19 cellular contexts compared by ENCODE assay signal in genomic region chr18:59606193-59607175, GRCh38.
DNase-seq lines count a peak whose midpoint lies in the region; ATAC-seq and TF ChIP-seq lines count a peak whose summit lies in the region.
"Had no signal": no experiment of that assay in that cellular context is flagged by ENCODE, and none has a peak within 500 bp of the region (broad histone marks: within the 10 kb centered on the region; RNA-seq: fewer than 3 reads in every experiment).

No MANE protein-coding gene starts in this region.

- H3K4me1 Mint-ChIP-seq in osteocyte (ENCODE audit: unreplicated experiment): peaks cover 58% of the 10 kb centered on the region

- peaks cover 8% of the 10 kb centered on the region for H3K9me3 Mint-ChIP-seq in osteocyte (ENCODE audit: unreplicated experiment)

- H3K27me3 Mint-ChIP-seq in osteocyte (ENCODE audit: unreplicated experiment): no peaks in the 10 kb centered on the region

- no peaks in the 10 kb centered on the region for H3K27me3 ChIP-seq in SJSA1 (replicated peaks)
- no peaks in the 10 kb centered on the region for H3K27me3 ChIP-seq in foreskin keratinocyte
- H3K27me3 ChIP-seq: BLaER1 had no signal

- H3K36me3 Mint-ChIP-seq in osteocyte (ENCODE audit: unreplicated experiment): no peaks in the 10 kb centered on the region
- H3K36me3 Mint-ChIP-seq: activated naive CD4-positive, alpha-beta T cell treated with anti-CD3 and anti-CD28 coated beads, Interleukin-2, amount 50 U/mL, for 72 hours had no signal

- no peaks in the 10 kb centered on the region for H3K9me3 ChIP-seq in SJSA1 (replicated peaks)
- H3K9me3 ChIP-seq: BLaER1 had no signal

- H3K27ac Mint-ChIP-seq in osteocyte (ENCODE audit: unreplicated experiment): peak overlapping the region; percentile 78
- H3K27ac Mint-ChIP-seq: activated naive CD4-positive, alpha-beta T cell treated with anti-CD3 and anti-CD28 coated beads, Interleukin-2, amount 50 U/mL, for 72 hours; type B pancreatic cell had no signal

- no peak overlapping the region for H3K4me3 ChIP-seq in SJSA1
- no peak overlapping the region for H3K4me3 ChIP-seq in foreskin fibroblast (ENCODE audit: low read depth in 1 of 2, low read length in 2 of 2)
- H3K4me3 ChIP-seq: BLaER1 had no signal

- DNase-seq in Daoy (ENCODE audit: low read depth) (peak; percentile 37), SJSA1 (ENCODE audit: low read depth in 1 of 2, low spot score in 2 of 2) (peak; percentile 92 to 96), foreskin fibroblast (peak; percentile 72 to 76), osteocyte (ENCODE audit: extremely low spot score, unreplicated experiment) (no peak), foreskin keratinocyte (no peak)
- DNase-seq in NK-92 treated with Interleukin-12 subunit alpha and Interleukin-12 subunit beta, amount 100 ng/mL, for 24 hours (lab: John Stamatoyannopoulos, UW): no peak
- DNase-seq in stimulated activated naive CD4-positive, alpha-beta T cell (lab: John Stamatoyannopoulos, UW): no peak
- DNase-seq: DMS79; erythroblast; midbrain; posterior cingulate gyrus; stimulated activated CD4-positive, alpha-beta T cell treated with anti-CD3 and anti-CD28 coated beads, Interleukin-1b, Interleukin-23, amount 100 ng/mL, for 48 hours; stimulated activated CD8-positive, alpha-beta memory T cell treated with anti-CD3 and anti-CD28 coated beads, Interleukin-4, amount 100 ng/mL, for 48 hours; T-helper 1 cell had no signal

- H3K36me3 ChIP-seq in SJSA1: no peaks in the 10 kb centered on the region
- H3K36me3 ChIP-seq: BLaER1 had no signal

- H3K27ac ChIP-seq in SJSA1: peak overlapping the region; percentile 92
- no peak overlapping the region for H3K27ac ChIP-seq in foreskin keratinocyte
- H3K27ac ChIP-seq: BLaER1 had no signal

- ATAC-seq in GM21619 (IDR thresholded peaks at IDR 0.05; ENCODE audit: unreplicated experiment): no peak
- no peak for ATAC-seq in foreskin keratinocyte
- ATAC-seq: activated naive CD4-positive, alpha-beta T cell treated with anti-CD3 and anti-CD28 coated beads, Interleukin-2, amount 50 U/mL, for 72 hours; Panc1 had no signal

- peaks cover 25% of the 10 kb centered on the region for H3K4me1 ChIP-seq in SJSA1 (replicated peaks)
- no peaks in the 10 kb centered on the region for H3K4me1 ChIP-seq in foreskin keratinocyte

- no peak for TF ChIP-seq CTCF in foreskin fibroblast (IDR thresholded peaks at IDR 0.05; ENCODE audit: low read depth, low read length)
- no peak for TF ChIP-seq CTCF in osteocyte (IDR thresholded peaks at IDR 0.05)
- TF ChIP-seq CTCF in foreskin keratinocyte (conservative IDR thresholded peaks at IDR 0.05): no peak

- H3K4me3 Mint-ChIP-seq in osteocyte (ENCODE audit: unreplicated experiment): no peak overlapping the region
- H3K4me3 Mint-ChIP-seq: type B pancreatic cell had no signal

Comparison
In these comparisons a context has a peak if more than half of its experiments do, and no peak if none do; other contexts are left out.
1. DNase-seq: peak in Daoy (single experiment), SJSA1 (2 of 2) and foreskin fibroblast (2 of 2); none in osteocyte (single experiment), NK-92 treated with Interleukin-12 subunit alpha and Interleukin-12 subunit beta, amount 100 ng/mL, for 24 hours (single experiment), foreskin keratinocyte (0 of 2) and stimulated activated naive CD4-positive, alpha-beta T cell (0 of 6).